9 cellular contexts compared by ENCODE assay signal in genomic region chrX:54786972-54787371, GRCh38. TPM values are rescaled to one million over a fixed set of nuclear protein-coding genes. Genes with fewer than 3 reads are reported as not detected.
DNase-seq lines count a peak whose midpoint lies in the region; ATAC-seq, FAIRE-seq and TF ChIP-seq lines count a peak whose summit lies in the region.
"Had no signal": no experiment of that assay in that cellular context is flagged by ENCODE, and none has a peak within 500 bp of the region (broad histone marks: within the 10 kb centered on the region; RNA-seq: fewer than 3 reads in every experiment).

No MANE protein-coding gene starts in this region.

- POLR2A ChIA-PET in A673 (lab: Charles Lee; ENCODE audit: low non-redundant PET) = no interaction called here

- no peak for TF ChIP-seq CTCF in A673 (conservative IDR thresholded peaks at IDR 0.05; ENCODE audit: low read depth, low read length)
- TF ChIP-seq CTCF in epithelial cell of proximal tubule (conservative IDR thresholded peaks at IDR 0.05; ENCODE audit: low read depth, low read length) = peak; percentile 47
- no peak for TF ChIP-seq CTCF in omental fat pad (IDR thresholded peaks at IDR 0.05)

- H3K27ac ChIP-seq in A673 (ENCODE audit: low read depth, low read length, poor library complexity, severe bottlenecking) = no peak overlapping the region

- no peaks in the 10 kb centered on the region for H3K27me3 ChIP-seq in A673 (replicated peaks; ENCODE audit: insufficient read depth, low read depth, low read length, poor library complexity)

- intact Hi-C loops in A673 (cut with micrococcal nuclease; ENCODE audit: unreplicated experiment) = no loop called here

- no TSS peak for BruUV-seq in A673 (replicated peaks; lab: Mats Ljungman, UMichigan)

- H3K36me3 ChIP-seq in A673 (ENCODE audit: insufficient read depth, low read length, poor library complexity, severe bottlenecking) = no peaks in the 10 kb centered on the region

- CTCF ChIA-PET in A673 (lab: Charles Lee) = interaction anchor here (1.4 kb wide), 1 partner anchor 147 kb away, joined by 4 read pairs; no protein-coding TSS in a partner anchor

- no peaks in the 10 kb centered on the region for H3K9me3 ChIP-seq in A673 (ENCODE audit: low read depth, low read length, poor library complexity, severe bottlenecking)

- FAIRE-seq in GM19239 (lab: Jason Lieb, UNC) = peak; percentile 79
- FAIRE-seq in urothelium cell line (lab: Jason Lieb, UNC) = no peak
- FAIRE-seq: G401.6 had no signal

- ATAC-seq in GM21529 (IDR thresholded peaks at IDR 0.05; ENCODE audit: unreplicated experiment) (no peak), omental fat pad (ENCODE audit: low FRiP score) (no peak), HG03025 (IDR thresholded peaks at IDR 0.05; ENCODE audit: low FRiP score, unreplicated experiment) (no peak)

- peak; percentile 2 for DNase-seq in A673 (ENCODE audit: low spot score)
- DNase-seq in GM19239 (ENCODE audit: insufficient read length, low spot score) = no peak
- DNase-seq in SW480 (ENCODE audit: low spot score) = peak; percentile 9
- no peak for DNase-seq in epithelial cell of proximal tubule (ENCODE audit: low read depth)
- no peak for DNase-seq in urothelium cell line (ENCODE audit: low spot score)
- DNase-seq in omental fat pad (ENCODE audit: low spot score) = no peak

- H3K4me3 ChIP-seq in A673 (ENCODE audit: low read depth, low read length, poor library complexity, severe bottlenecking) (no peak overlapping the region), epithelial cell of proximal tubule (ENCODE audit: low read depth, low read length) (no peak overlapping the region)

- H3K4me1 ChIP-seq in A673 (ENCODE audit: insufficient read depth, low read length, poor library complexity, severe bottlenecking) = no peaks in the 10 kb centered on the region

RNA-seq across cellular contexts. Expression of gene ITIH6, which starts 11.1 kb away (rescaled TPM):
- total RNA-seq in A673 (2021) (not detected in 2 replicates), epithelial cell of proximal tubule (not detected in 2 replicates), omental fat pad (not detected)

RNA-seq across cellular contexts. Expression of gene MAGED2, which starts 20.6 kb away (rescaled TPM):
- total RNA-seq in A673 (2021) (102 and 113 TPM in 2 replicates), epithelial cell of proximal tubule (102 and 138 TPM in 2 replicates), omental fat pad (100 to 1,000 TPM in 1 of 4 donors, 10 to 100 TPM in 3; 79.6 to 123 (median 95.2) TPM)

Comparison
In these comparisons a context has a peak if more than half of its experiments do, and no peak if none do; other contexts are left out.
1. DNase-seq: peak in A673 (single experiment) and SW480 (single experiment); none in GM19239 (single experiment), epithelial cell of proximal tubule (single experiment), urothelium cell line (single experiment) and omental fat pad (single experiment).